19 cellular contexts compared by ENCODE assay signal in the genomic region with DNA sequence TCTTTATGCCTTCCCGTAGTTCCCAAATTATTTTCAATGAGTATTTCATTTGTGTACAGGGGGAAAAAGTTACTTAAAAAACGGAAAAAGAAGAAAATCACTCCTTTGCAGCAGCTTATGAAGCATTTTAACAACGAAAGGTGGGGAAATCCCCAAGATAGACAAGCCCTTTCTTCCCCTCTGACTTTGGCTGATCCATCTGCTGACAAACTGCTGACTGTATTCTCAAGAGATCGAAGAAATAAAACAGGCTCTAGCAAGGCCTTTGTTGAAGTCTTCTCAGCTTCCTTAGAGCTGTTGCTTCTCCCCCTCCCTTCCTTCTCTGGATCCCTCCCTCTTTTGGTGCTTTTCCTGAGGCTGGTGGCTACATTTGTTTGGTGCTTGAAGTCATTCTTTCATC.
DNase-seq lines count a peak whose midpoint lies in the region; ATAC-seq and FAIRE-seq lines count a peak whose summit lies in the region.
"Had no signal": no experiment of that assay in that cellular context is flagged by ENCODE, and none has a peak within 500 bp of the region (broad histone marks: within the 10 kb centered on the region; RNA-seq: fewer than 3 reads in every experiment).

No MANE protein-coding gene starts in this region.

- H3K27ac Mint-ChIP-seq in CD4-positive, CD25-positive, alpha-beta regulatory T cell, result peak overlapping the region in 2 of 3 donors; percentile 35 to 37
- peak overlapping the region; percentile 3 for H3K27ac Mint-ChIP-seq in activated naive CD8-positive, alpha-beta T cell
- peak overlapping the region; percentile 11 to 81 (median 50) for H3K27ac Mint-ChIP-seq in naive B cell
- H3K27ac Mint-ChIP-seq in activated T-helper 1 cell treated with anti-CD3 and anti-CD28 coated beads, Interleukin-12 subunit alpha, Interleukin-12 subunit beta, Interleukin-2, Interleukin-4 antibody, amounts not matched to agents 30 ng/mL and 10 ng/mL and 1 ng/mL, durations not matched to agents 14 hours and 24 hours and 36 hours, result no peak overlapping the region

- H3K36me3 Mint-ChIP-seq in CD4-positive, CD25-positive, alpha-beta regulatory T cell, result peaks cover 27% of the 10 kb centered on the region
- peaks cover 12% of the 10 kb centered on the region for H3K36me3 Mint-ChIP-seq in activated naive CD8-positive, alpha-beta T cell
- H3K36me3 Mint-ChIP-seq in naive B cell, result peaks cover 0 to 7% of the 10 kb centered on the region in 2 donors
- H3K36me3 Mint-ChIP-seq in activated T-helper 1 cell treated with anti-CD3 and anti-CD28 coated beads, Interleukin-12 subunit alpha, Interleukin-12 subunit beta, Interleukin-2, Interleukin-4 antibody, amounts not matched to agents 30 ng/mL and 10 ng/mL and 1 ng/mL, durations not matched to agents 14 hours and 24 hours and 36 hours (ENCODE audit: low read depth), result peaks cover 6% of the 10 kb centered on the region

- no peaks in the 10 kb centered on the region for H3K36me3 ChIP-seq in CD4-positive, CD25-positive, alpha-beta regulatory T cell (ENCODE audit: control insufficient read depth, insufficient read depth, low read length)
- H3K36me3 ChIP-seq: upper lobe of right lung had no signal

- peak in 1 of 3 donors; percentile 51 for DNase-seq in CD4-positive, CD25-positive, alpha-beta regulatory T cell
- DNase-seq in GM19239 (ENCODE audit: insufficient read length, low spot score) (peak; percentile 13), naive B cell (peak; percentile 40), COLO668 (lab: John Stamatoyannopoulos, UW; ENCODE audit: unreplicated experiment) (no peak)
- DNase-seq in activated T-helper 1 cell treated with anti-CD3 and anti-CD28 coated beads, Interleukin-12 subunit alpha, Interleukin-12 subunit beta, Interleukin-2, Interleukin-4 antibody, amounts not matched to agents 30 ng/mL and 10 ng/mL and 1 ng/mL, durations not matched to agents 14 hours and 24 hours and 36 hours (ENCODE audit: low spot score), result no peak
- DNase-seq: activated CD4-positive, alpha-beta T cell treated with anti-CD3 and anti-CD28 coated beads for 4 hours; NCI-H187 treated with DMSO at 0.1 percent for 48 hours; psoas muscle; RPMI8226; stimulated activated CD4-positive, alpha-beta T cell treated with anti-CD3 and anti-CD28 coated beads, Interleukin-2, amount 100 ng/mL, for 48 hours; upper lobe of right lung had no signal

- no peak overlapping the region for H3K27ac ChIP-seq in CD4-positive, CD25-positive, alpha-beta regulatory T cell (ENCODE audit: insufficient read depth, low read length, poor library complexity, severe bottlenecking)
- H3K27ac ChIP-seq: HL-60, psoas muscle, upper lobe of right lung had no signal

- no peak overlapping the region for H3K4me3 ChIP-seq in CD4-positive, CD25-positive, alpha-beta regulatory T cell (ENCODE audit: low read depth, low read length)
- H3K4me3 ChIP-seq: psoas muscle, skin epidermis, upper lobe of right lung had no signal

- peak; percentile 39 for FAIRE-seq in GM19239 (lab: Jason Lieb, UNC)
- FAIRE-seq: endometrium, frontal cortex had no signal

- no peaks in the 10 kb centered on the region for H3K4me1 ChIP-seq in CD4-positive, CD25-positive, alpha-beta regulatory T cell (ENCODE audit: control insufficient read depth, insufficient read depth, low read length, poor library complexity, severe bottlenecking)
- H3K4me1 ChIP-seq: psoas muscle, upper lobe of right lung had no signal

- no peak for ATAC-seq in CD4-positive, CD25-positive, alpha-beta regulatory T cell (ENCODE audit: low read depth in 2 of 2)
- peak; percentile 85 to 87 for ATAC-seq in naive B cell (ENCODE audit: low read depth in 2 of 2)
- no peak for ATAC-seq in HG03378 (IDR thresholded peaks at IDR 0.05; ENCODE audit: unreplicated experiment)
- no peak for ATAC-seq in GM19351 (IDR thresholded peaks at IDR 0.05; ENCODE audit: unreplicated experiment)
- ATAC-seq: psoas muscle, SK-N-SH treated with all-trans-retinoic acid at 6 μM for 48 hours, upper lobe of right lung had no signal

- H3K27me3 Mint-ChIP-seq in CD4-positive, CD25-positive, alpha-beta regulatory T cell, result no peaks in the 10 kb centered on the region
- no peaks in the 10 kb centered on the region for H3K27me3 Mint-ChIP-seq in activated naive CD8-positive, alpha-beta T cell
- no peaks in the 10 kb centered on the region for H3K27me3 Mint-ChIP-seq in naive B cell
- no peaks in the 10 kb centered on the region for H3K27me3 Mint-ChIP-seq in activated T-helper 1 cell treated with anti-CD3 and anti-CD28 coated beads, Interleukin-12 subunit alpha, Interleukin-12 subunit beta, Interleukin-2, Interleukin-4 antibody, amounts not matched to agents 30 ng/mL and 10 ng/mL and 1 ng/mL, durations not matched to agents 14 hours and 24 hours and 36 hours (ENCODE audit: insufficient read depth)

- H3K4me3 Mint-ChIP-seq in CD4-positive, CD25-positive, alpha-beta regulatory T cell, result peak overlapping the region in 1 of 4 donors; percentile 70
- peak overlapping the region; percentile 0 for H3K4me3 Mint-ChIP-seq in activated naive CD8-positive, alpha-beta T cell
- H3K4me3 Mint-ChIP-seq in naive B cell, result peak overlapping the region in 6 of 8 donors; percentile 11 to 68 (median 32)
- no peak overlapping the region for H3K4me3 Mint-ChIP-seq in activated T-helper 1 cell treated with anti-CD3 and anti-CD28 coated beads, Interleukin-12 subunit alpha, Interleukin-12 subunit beta, Interleukin-2, Interleukin-4 antibody, amounts not matched to agents 30 ng/mL and 10 ng/mL and 1 ng/mL, durations not matched to agents 14 hours and 24 hours and 36 hours

- peaks cover 10 to 30% (median 20%) of the 10 kb centered on the region in 4 donors for H3K4me1 Mint-ChIP-seq in CD4-positive, CD25-positive, alpha-beta regulatory T cell
- H3K4me1 Mint-ChIP-seq in activated naive CD8-positive, alpha-beta T cell (ENCODE audit: low read depth), result peaks cover 45% of the 10 kb centered on the region
- H3K4me1 Mint-ChIP-seq in naive B cell, result peaks cover 33 to 37% (median 37%) of the 10 kb centered on the region in 3 donors
- H3K4me1 Mint-ChIP-seq in activated T-helper 1 cell treated with anti-CD3 and anti-CD28 coated beads, Interleukin-12 subunit alpha, Interleukin-12 subunit beta, Interleukin-2, Interleukin-4 antibody, amounts not matched to agents 30 ng/mL and 10 ng/mL and 1 ng/mL, durations not matched to agents 14 hours and 24 hours and 36 hours (ENCODE audit: low read depth), result peaks cover 20% of the 10 kb centered on the region

- no peaks in the 10 kb centered on the region for H3K9me3 ChIP-seq in CD4-positive, CD25-positive, alpha-beta regulatory T cell (ENCODE audit: control insufficient read depth in 2 of 2, low read length in 2 of 2)
- H3K9me3 ChIP-seq: psoas muscle, upper lobe of right lung had no signal

- no peaks in the 10 kb centered on the region for H3K27me3 ChIP-seq in CD4-positive, CD25-positive, alpha-beta regulatory T cell (ENCODE audit: control insufficient read depth, insufficient read depth, low read length)
- H3K27me3 ChIP-seq: upper lobe of right lung had no signal

- intact Hi-C loops in activated T-helper 1 cell treated with anti-CD3 and anti-CD28 coated beads, Interleukin-12 subunit alpha, Interleukin-12 subunit beta, Interleukin-2, Interleukin-4 antibody, amounts not matched to agents 30 ng/mL and 10 ng/mL and 1 ng/mL, durations not matched to agents 14 hours and 24 hours and 36 hours (cut with micrococcal nuclease), result no loop called here

- H3K9me3 Mint-ChIP-seq in CD4-positive, CD25-positive, alpha-beta regulatory T cell, result peaks cover 0 to 14% (median 0%) of the 10 kb centered on the region in 7 donors
- no peaks in the 10 kb centered on the region for H3K9me3 Mint-ChIP-seq in activated naive CD8-positive, alpha-beta T cell (ENCODE audit: low read depth)
- H3K9me3 Mint-ChIP-seq in naive B cell, result peaks cover 0 to 10% (median 3%) of the 10 kb centered on the region in 7 donors
- peaks cover 7% of the 10 kb centered on the region for H3K9me3 Mint-ChIP-seq in activated T-helper 1 cell treated with anti-CD3 and anti-CD28 coated beads, Interleukin-12 subunit alpha, Interleukin-12 subunit beta, Interleukin-2, Interleukin-4 antibody, amounts not matched to agents 30 ng/mL and 10 ng/mL and 1 ng/mL, durations not matched to agents 14 hours and 24 hours and 36 hours

Comparison
In these comparisons a context has a peak if more than half of its experiments do, and no peak if none do; other contexts are left out.
1. ATAC-seq: peak in naive B cell (2 of 2); none in CD4-positive, CD25-positive, alpha-beta regulatory T cell (0 of 2), HG03378 (single experiment) and GM19351 (single experiment).
2. DNase-seq: peak in GM19239 (single experiment) and naive B cell (single experiment); none in activated T-helper 1 cell treated with anti-CD3 and anti-CD28 coated beads, Interleukin-12 subunit alpha, Interleukin-12 subunit beta, Interleukin-2, Interleukin-4 antibody, amounts not matched to agents 30 ng/mL and 10 ng/mL and 1 ng/mL, durations not matched to agents 14 hours and 24 hours and 36 hours (single experiment) and COLO668 (single experiment).